ENCODE assay signal across 23 cellular contexts in genomic region chr11:108571001-108571400, GRCh38. TPM values are rescaled to one million over a fixed set of nuclear protein-coding genes. Genes with fewer than 3 reads are reported as not detected.
DNase-seq lines count a peak whose midpoint lies in the region; ATAC-seq, FAIRE-seq and TF ChIP-seq lines count a peak whose summit lies in the region.
"Had no signal": no experiment of that assay in that cellular context is flagged by ENCODE, and none has a peak within 500 bp of the region (broad histone marks: within the 10 kb centered on the region; RNA-seq: fewer than 3 reads in every experiment).

No MANE protein-coding gene starts in this region.

- no peaks in the 10 kb centered on the region for H3K79me1 ChIP-seq in H1 (ENCODE audit: low read depth, low read length)

- H3K9me3 ChIP-seq in breast epithelium (no peaks in the 10 kb centered on the region), H1 (ENCODE audit: insufficient read depth in 2 of 2, low read depth in 1 of 2, low read length in 1 of 2) (no peaks in the 10 kb centered on the region), mucosa of descending colon (no peaks in the 10 kb centered on the region), upper lobe of right lung (no peaks in the 10 kb centered on the region)
- H3K9me3 ChIP-seq: prostate gland had no signal

- no peak overlapping the region for H2BK15ac ChIP-seq in H1 (ENCODE audit: low read length)

- no peak overlapping the region for H3K18ac ChIP-seq in H1 (ENCODE audit: extremely low read depth, low read length)

- H3K4me1 ChIP-seq in breast epithelium (no peaks in the 10 kb centered on the region), H1 (replicated peaks in 1 of 4; ENCODE audit: control insufficient read depth in 3 of 4, insufficient read depth in 4 of 4, low read length in 3 of 4) (peaks cover 0 to 6% (median 1%) of the 10 kb centered on the region in 4 experiments; a peak in 2 of 7 replicates), mucosa of descending colon (ENCODE audit: low read depth) (peaks cover 11% of the 10 kb centered on the region), upper lobe of right lung (no peaks in the 10 kb centered on the region)
- H3K4me1 ChIP-seq: A549, prostate gland had no signal

- H3K9me3 Mint-ChIP-seq in MCF 10A (ENCODE audit: unreplicated experiment) (no peaks in the 10 kb centered on the region), CD14-positive monocyte (no peaks in the 10 kb centered on the region)
- H3K9me3 Mint-ChIP-seq: activated B cell treated with CpG ODN at 0.5 μM for 24 hours; activated T-helper 17 cell treated with anti-CD3 and anti-CD28 coated beads, Interleukin-2, amount 50 U/mL, for 72 hours; natural killer cell; T-helper 1 cell treated with Interleukin-12 subunit alpha and Interleukin-12 subunit beta and Interleukin-4 antibody, amounts not matched to agents 30 μg/mL and 1 μg/mL, for 36 hours had no signal

- 94% methylated on average over 2 of the region's 2 CpGs; no CpG with 5 or more reads in 1 of the 2 experiments for WGBS in H1 (ENCODE audit: extremely low coverage in 1 of 2, insufficient coverage in 1 of 2, insufficient read length in 1 of 2, insufficient replicate concordance in 2 of 2, low coverage in 1 of 2, low lambda C conversion rate in 2 of 2, missing lambda C conversion rate in 1 of 2), 2 experiments

- H2AFZ ChIP-seq in H1 (ENCODE audit: low read length), result no peak overlapping the region

- 0 out of 2 replicates have a peak overlapping the region, but pooled peaks have one; percentile 49 for H2AK5ac ChIP-seq in H1 (ENCODE audit: low read depth, low read length)

- H3K27ac ChIP-seq in breast epithelium (no peak overlapping the region), H1 (ENCODE audit: low read depth, low read length) (no peak overlapping the region), upper lobe of right lung (no peak overlapping the region)
- H3K27ac ChIP-seq: A549, BLaER1 had no signal

- H3K23me2 ChIP-seq in H1 (ENCODE audit: low read depth, low read length), result no peaks in the 10 kb centered on the region

- no peak overlapping the region for H2BK5ac ChIP-seq in H1 (ENCODE audit: low read depth, low read length)

- H3K27ac Mint-ChIP-seq in MCF 10A (ENCODE audit: low read depth, unreplicated experiment) (no peak overlapping the region), CD14-positive monocyte (peak overlapping the region in 1 of 7 donors; percentile 4)
- H3K27ac Mint-ChIP-seq: activated B cell treated with CpG ODN at 0.5 μM for 24 hours; activated T-helper 17 cell treated with anti-CD3 and anti-CD28 coated beads, Interleukin-2, amount 50 U/mL, for 72 hours; natural killer cell; T-helper 1 cell treated with Interleukin-12 subunit alpha and Interleukin-12 subunit beta and Interleukin-4 antibody, amounts not matched to agents 30 μg/mL and 1 μg/mL, for 36 hours had no signal

- H4K91ac ChIP-seq in H1 (replicated peaks; ENCODE audit: insufficient read length, low read length), result no peak overlapping the region

- TF ChIP-seq POLR2A in breast epithelium (IDR thresholded peaks at IDR 0.05), result no peak
- no peak for TF ChIP-seq POLR2A in H1 (IDR thresholded peaks at IDR 0.05; ENCODE audit: control extremely low read depth in 1 of 2, low read depth in 2 of 2, low read length in 2 of 2)

- peak; percentile 99 for ATAC-seq in mucosa of descending colon
- no peak for ATAC-seq in upper lobe of right lung
- no peak for ATAC-seq in GM18502 (IDR thresholded peaks at IDR 0.05; ENCODE audit: poor library complexity, unreplicated experiment)
- ATAC-seq: A549; activated T-helper 17 cell treated with anti-CD3 and anti-CD28 coated beads, Interleukin-2, amount 50 U/mL, for 72 hours; GM12878; natural killer cell had no signal

- no peak overlapping the region for H3K23ac ChIP-seq in H1 (ENCODE audit: insufficient read length)

- H2BK120ac ChIP-seq in H1 (replicated peaks; ENCODE audit: low read depth, low read length), result no peak overlapping the region

- no peak for TF ChIP-seq RAD21 in H1 (IDR thresholded peaks at IDR 0.05 in 1 of 2, conservative IDR thresholded peaks at IDR 0.05 in 1 of 2; ENCODE audit: low read depth in 2 of 2, low read length in 2 of 2)

- H3K36me3 ChIP-seq in breast epithelium (no peaks in the 10 kb centered on the region), H1 (ENCODE audit: control insufficient read depth in 2 of 4, insufficient read depth in 4 of 4, low read length in 3 of 4) (no peaks in the 10 kb centered on the region), mucosa of descending colon (ENCODE audit: low read depth) (no peaks in the 10 kb centered on the region), upper lobe of right lung (no peaks in the 10 kb centered on the region)
- H3K36me3 ChIP-seq: BLaER1, prostate gland had no signal

- BruUV-seq in MCF 10A (replicated peaks; lab: Mats Ljungman, UMichigan), result no TSS peak

- no peak overlapping the region for H3K9ac ChIP-seq in H1 (replicated peaks in 1 of 4; ENCODE audit: extremely low read depth in 1 of 4, low read depth in 3 of 4, low read length in 3 of 4)
- H3K9ac ChIP-seq: BLaER1 had no signal

- no peak for TF ChIP-seq EP300 in H1 (IDR thresholded peaks at IDR 0.05; ENCODE audit: borderline replicate concordance in 1 of 2, low read depth in 2 of 2, low read length in 2 of 2)

- no peak overlapping the region for H3K4ac ChIP-seq in H1 (replicated peaks; ENCODE audit: insufficient read length, low read depth, low read length)

- H3K4me2 ChIP-seq in H1 (ENCODE audit: insufficient read depth in 1 of 2, low read depth in 2 of 2, low read length in 2 of 2), result peak overlapping the region in 1 of 2 experiments; percentile 4; a peak in 1 of 4 replicates
- H3K4me2 ChIP-seq: A549 had no signal

- H3K27me3 Mint-ChIP-seq in MCF 10A (ENCODE audit: insufficient read depth, unreplicated experiment) (no peaks in the 10 kb centered on the region), CD14-positive monocyte (ENCODE audit: low read depth in 3 of 3) (no peaks in the 10 kb centered on the region)
- H3K27me3 Mint-ChIP-seq: activated B cell treated with CpG ODN at 0.5 μM for 24 hours; activated T-helper 17 cell treated with anti-CD3 and anti-CD28 coated beads, Interleukin-2, amount 50 U/mL, for 72 hours had no signal

- CTCF ChIA-PET in MCF 10A (lab: Yijun Ruan, JAX), result interaction anchor here (0.6 to 1.5 kb wide), 5 partner anchors 10 to 397 kb away, joined by 3 to 4 read pairs (median 3); no protein-coding TSS in a partner anchor
- CTCF ChIA-PET in H1 (lab: Charles Lee; ENCODE audit: partially characterized antibody), result interaction anchor here (1.0 kb wide), 1 partner anchor 70 kb away, joined by 3 read pairs; no protein-coding TSS in a partner anchor

- no peak overlapping the region for H3K14ac ChIP-seq in H1 (ENCODE audit: insufficient read length)

- no peak overlapping the region for H2BK20ac ChIP-seq in H1 (ENCODE audit: low read length)

- H3K36me3 Mint-ChIP-seq in MCF 10A (ENCODE audit: insufficient read depth, unreplicated experiment), result no peaks in the 10 kb centered on the region
- H3K36me3 Mint-ChIP-seq in CD14-positive monocyte, result no peaks in the 10 kb centered on the region
- H3K36me3 Mint-ChIP-seq: natural killer cell had no signal

- TF ChIP-seq CTCF in MCF 10A (IDR thresholded peaks at IDR 0.05; ENCODE audit: unreplicated experiment) (no peak), breast epithelium (IDR thresholded peaks at IDR 0.05) (no peak), H1 (IDR thresholded peaks at IDR 0.05; ENCODE audit: control extremely low read depth in 1 of 3, insufficient read depth in 1 of 3, low read depth in 1 of 3, low read length in 3 of 3) (no peak), mucosa of descending colon (IDR thresholded peaks at IDR 0.05) (no peak), CD14-positive monocyte (IDR thresholded peaks at IDR 0.05) (no peak), upper lobe of right lung (IDR thresholded peaks at IDR 0.05) (no peak)

- no peaks in the 10 kb centered on the region for H3K79me2 ChIP-seq in H1 (ENCODE audit: control insufficient read depth in 1 of 2, insufficient read depth in 2 of 2, low read length in 2 of 2)

- intact Hi-C loops in MCF 10A (cut with micrococcal nuclease), result no loop called here
- intact Hi-C loops in breast epithelium (cut with DNase I; ENCODE audit: low total_unique reads), result no loop called here
- intact Hi-C loops in mucosa of descending colon (cut with DNase I, micrococcal nuclease), result no loop called here
- intact Hi-C loops in CD14-positive monocyte (cut with micrococcal nuclease), result no loop called here
- intact Hi-C loops in upper lobe of right lung (cut with DNase I), result no loop called here

- H3K27me3 ChIP-seq in breast epithelium (no peaks in the 10 kb centered on the region), H1 (replicated peaks in 1 of 4; ENCODE audit: control insufficient read depth in 3 of 4, extremely low read depth in 1 of 4, insufficient read depth in 3 of 4, low read length in 3 of 4) (no peaks in the 10 kb centered on the region), upper lobe of right lung (no peaks in the 10 kb centered on the region)
- H3K27me3 ChIP-seq: BLaER1 had no signal

- no peak overlapping the region for H3K4me3 Mint-ChIP-seq in MCF 10A (ENCODE audit: unreplicated experiment)
- no peak overlapping the region for H3K4me3 Mint-ChIP-seq in CD14-positive monocyte
- H3K4me3 Mint-ChIP-seq: activated B cell treated with CpG ODN at 0.5 μM for 24 hours; activated T-helper 17 cell treated with anti-CD3 and anti-CD28 coated beads, Interleukin-2, amount 50 U/mL, for 72 hours; natural killer cell; T-helper 1 cell treated with Interleukin-12 subunit alpha and Interleukin-12 subunit beta and Interleukin-4 antibody, amounts not matched to agents 30 μg/mL and 1 μg/mL, for 36 hours had no signal

- H2BK12ac ChIP-seq in H1 (ENCODE audit: low read depth, low read length), result no peak overlapping the region

- H3K4me1 Mint-ChIP-seq in MCF 10A (ENCODE audit: insufficient read depth, unreplicated experiment), result peaks cover 12% of the 10 kb centered on the region
- H3K4me1 Mint-ChIP-seq in CD14-positive monocyte, result no peaks in the 10 kb centered on the region
- H3K4me1 Mint-ChIP-seq: activated B cell treated with CpG ODN at 0.5 μM for 24 hours; activated T-helper 17 cell treated with anti-CD3 and anti-CD28 coated beads, Interleukin-2, amount 50 U/mL, for 72 hours had no signal

- H4K20me1 ChIP-seq in H1 (replicated peaks in 1 of 2; ENCODE audit: control insufficient read depth in 1 of 2, insufficient read depth in 2 of 2, low read length in 2 of 2), result no peaks in the 10 kb centered on the region
- H4K20me1 ChIP-seq: BLaER1 had no signal

- H3K56ac ChIP-seq in H1 (replicated peaks; ENCODE audit: insufficient read length, low read depth, low read length), result no peak overlapping the region

- H3K4me3 ChIP-seq in breast epithelium (no peak overlapping the region), H1 (ENCODE audit: extremely low read depth in 1 of 4, insufficient read depth in 2 of 4, low read depth in 3 of 4, low read length in 4 of 4) (no peak overlapping the region), mucosa of descending colon (no peak overlapping the region), upper lobe of right lung (no peak overlapping the region)
- H3K4me3 ChIP-seq: A549, BLaER1, GM12878, lung, prostate gland had no signal

- POLR2A ChIA-PET in MCF 10A (lab: Yijun Ruan, JAX) (interaction anchor here (0.7 to 2.4 kb wide), 5 partner anchors 10 to 22 kb away, joined by 3 to 16 read pairs (median 5); partner anchors contain the start of gene EXPH5), H1 (lab: Charles Lee; ENCODE audit: partially characterized antibody) (no interaction called here)

- DNase-seq in MCF 10A (ENCODE audit: unreplicated experiment), result peak; percentile 67
- no peak for DNase-seq in breast epithelium (ENCODE audit: low spot score in 2 of 2)
- DNase-seq in H1 (ENCODE audit: low read depth in 1 of 2, low spot score in 2 of 2), result no peak
- peak in 2 of 3 donors; percentile 58 to 70 for DNase-seq in mucosa of descending colon
- no peak for DNase-seq in CD14-positive monocyte (ENCODE audit: low spot score)
- DNase-seq in upper lobe of right lung, result no peak
- no peak for DNase-seq in dermis blood vessel endothelial cell
- DNase-seq: activated B cell treated with CpG ODN at 0.5 μM for 24 hours, DMS 273 treated with DMSO at 0.1 percent for 48 hours, GF-D8, MM.1S, natural killer cell, NCI-H526, SIG-M5 had no signal

- H4K8ac ChIP-seq in H1 (ENCODE audit: extremely low read depth, insufficient read depth, low read length), result no peak overlapping the region; the same call in 1 of the 2 replicates

- no peak overlapping the region for H4K5ac ChIP-seq in H1 (ENCODE audit: insufficient read length, low read depth, low read length)

- FAIRE-seq in H1 (lab: Jason Lieb, UNC), result no peak
- FAIRE-seq: A549, GM12878, HTR-8/SVneo had no signal

RNA-seq across cellular contexts. Expression of gene EXPH5, which starts 22.6 kb away (rescaled TPM):
- 9.2 and 17.9 TPM in 2 replicates for total RNA-seq in MCF 10A (2022)
- total RNA-seq in breast epithelium, result 10 to 100 TPM in 1 of 3 donors, 1 to 10 TPM in 2; 3.2 to 16.8 (median 8.8) TPM
- total RNA-seq in H1 (2021; fragmentation: NEBNext Ultra II Directional; extraction: Animal tissue kit (Norgen Biotek cat#: 25700)), result 11.5 and 11.9 TPM in 2 replicates
- 0.86 and 1.1 TPM in 2 replicates for polyA plus RNA-seq in H1 (2011; rRNA removed)
- 1.3 TPM for polyA plus RNA-seq in H1 (2011; cell fraction: cytosol; rRNA removed)
- polyA plus RNA-seq in H1 (2011; cell fraction: nucleus; rRNA removed), result 2.2 TPM
- polyA plus RNA-seq in H1 (2012, experiment 1 of 2), result 0.84 to 2.2 TPM (median 1.1 TPM) in 4 replicates
- 0.13 TPM for polyA plus RNA-seq in H1 (2012, experiment 2 of 2)
- 4.6 TPM for polyA plus RNA-seq in H1 (2013, experiment 1 of 2)
- 4.0 TPM for polyA plus RNA-seq in H1 (2013, experiment 2 of 2)
- polyA minus RNA-seq in H1 (2011; rRNA and poly(A)+ RNA removed), result 12.2 and 15.9 TPM in 2 replicates
- polyA minus RNA-seq in H1 (2011; cell fraction: cytosol; rRNA and poly(A)+ RNA removed), result 5.9 TPM
- 19.7 TPM for polyA minus RNA-seq in H1 (2011; cell fraction: nucleus; rRNA and poly(A)+ RNA removed)
- 10 to 100 TPM; 22.4 to 79.3 (median 26.1) TPM for total RNA-seq in mucosa of descending colon
- under 1 TPM in 1 of 2 donors, not detected in 1; 0.17 TPM for polyA plus RNA-seq in CD14-positive monocyte
- 30.8 TPM for total RNA-seq in upper lobe of right lung
- total RNA-seq in dermis blood vessel endothelial cell, result under 0.01 and 0.09 TPM in 2 replicates

Comparison
In these comparisons a context has a peak if more than half of its experiments do, and no peak if none do; other contexts are left out.
1. DNase-seq: peak in MCF 10A (single experiment) and mucosa of descending colon (2 of 3); none in breast epithelium (0 of 2), H1 (0 of 2), CD14-positive monocyte (single experiment), upper lobe of right lung (single experiment) and dermis blood vessel endothelial cell (single experiment).